Comparison of ENCODE assay signal across 8 cellular contexts in the genomic region with DNA sequence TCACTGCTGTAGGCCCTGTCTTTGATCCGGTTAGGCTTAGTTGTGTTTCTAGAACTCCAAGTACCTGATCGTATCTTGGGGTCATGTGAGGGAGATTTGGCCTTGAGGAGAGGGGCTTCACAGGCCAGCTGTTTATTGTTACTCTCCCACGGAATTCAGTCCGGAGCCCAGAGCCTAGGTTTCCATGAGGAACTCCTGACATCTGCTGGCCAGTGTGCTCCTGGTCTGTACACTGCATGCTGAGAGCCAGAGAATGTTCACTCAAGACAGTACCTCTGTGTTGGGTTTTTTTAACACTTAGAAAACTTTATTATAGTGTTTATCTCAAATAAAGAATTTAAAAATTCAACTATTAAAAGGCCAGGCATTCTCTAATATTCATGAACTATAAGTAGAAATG.
DNase-seq lines count a peak whose midpoint lies in the region; ATAC-seq, FAIRE-seq and TF ChIP-seq lines count a peak whose summit lies in the region.

No MANE protein-coding gene starts in this region.

- CTCF ChIA-PET in CD4-positive, alpha-beta memory T cell (lab: Charles Lee; ENCODE audit: partially characterized antibody): no interaction called here

- H3K27ac Mint-ChIP-seq in CD4-positive, alpha-beta memory T cell: no peak overlapping the region

- no peak for TF ChIP-seq POLR2A in H54 (IDR thresholded peaks at IDR 0.05; ENCODE audit: low read depth, low read length)

- H3K36me3 Mint-ChIP-seq in CD4-positive, alpha-beta memory T cell: no peaks in the 10 kb centered on the region

- no peaks in the 10 kb centered on the region for H3K27me3 Mint-ChIP-seq in CD4-positive, alpha-beta memory T cell

- H3K36me3 ChIP-seq in colonic mucosa: no peaks in the 10 kb centered on the region
- H3K36me3 ChIP-seq in mucosa of descending colon (ENCODE audit: low read depth): no peaks in the 10 kb centered on the region
- H3K36me3 ChIP-seq in CD4-positive, alpha-beta memory T cell (ENCODE audit: insufficient read depth, low read length): no peaks in the 10 kb centered on the region

- H3K9me3 ChIP-seq in colonic mucosa: no peaks in the 10 kb centered on the region
- H3K9me3 ChIP-seq in mucosa of descending colon: no peaks in the 10 kb centered on the region
- no peaks in the 10 kb centered on the region for H3K9me3 ChIP-seq in CD4-positive, alpha-beta memory T cell (ENCODE audit: control insufficient read depth in 1 of 2, low read length in 2 of 2)

- no peak for FAIRE-seq in H54 (lab: Jason Lieb, UNC)

- H3K9me3 Mint-ChIP-seq in CD4-positive, alpha-beta memory T cell: peaks cover 0 to 5% (median under 1%) of the 10 kb centered on the region in 8 donors

- H3K4me3 Mint-ChIP-seq in CD4-positive, alpha-beta memory T cell: no peak overlapping the region

- intact Hi-C loops in colonic mucosa (cut with DNase I): no loop called here
- intact Hi-C loops in mucosa of descending colon (cut with DNase I, micrococcal nuclease): no loop called here
- intact Hi-C loops in CD4-positive, alpha-beta memory T cell (cut with micrococcal nuclease): no loop called here

- TF ChIP-seq CTCF in colonic mucosa (IDR thresholded peaks at IDR 0.05) (peak; percentile 21), mucosa of descending colon (IDR thresholded peaks at IDR 0.05) (peak; percentile 21), GM10266 (IDR thresholded peaks at IDR 0.05; ENCODE audit: control insufficient read depth, insufficient read depth, low read depth, missing control alignments) (no peak)

- DNase-seq in AG20443 (ENCODE audit: low spot score) (peak; percentile 36), NCI-H2171 treated with DMSO at 0.1 percent for 48 hours (lab: John Stamatoyannopoulos, UW) (peak; percentile 9), colonic mucosa (no peak), mucosa of descending colon (peak in 2 of 3 donors; percentile 46 to 57), GM10266 (ENCODE audit: extremely low spot score) (no peak), H54 (ENCODE audit: insufficient read length, low spot score) (no peak), iPS-NIHi11 (ENCODE audit: low spot score) (no peak)
- no peak for DNase-seq in CD4-positive, alpha-beta memory T cell

- peak; percentile 65 for ATAC-seq in mucosa of descending colon

- no peak overlapping the region for H3K4me3 ChIP-seq in colonic mucosa
- H3K4me3 ChIP-seq in mucosa of descending colon: no peak overlapping the region
- no peak overlapping the region for H3K4me3 ChIP-seq in CD4-positive, alpha-beta memory T cell (ENCODE audit: low read length in 2 of 2)

- H3K27me3 ChIP-seq in colonic mucosa: no peaks in the 10 kb centered on the region
- H3K27me3 ChIP-seq in CD4-positive, alpha-beta memory T cell (ENCODE audit: insufficient read depth, low read length): no peaks in the 10 kb centered on the region

- no peak overlapping the region for H3K9ac ChIP-seq in colonic mucosa (ENCODE audit: low read depth in 2 of 2, low read length in 2 of 2)

- no peaks in the 10 kb centered on the region for H3K4me1 ChIP-seq in colonic mucosa
- H3K4me1 ChIP-seq in mucosa of descending colon (ENCODE audit: low read depth): peaks cover 11% of the 10 kb centered on the region
- H3K4me1 ChIP-seq in CD4-positive, alpha-beta memory T cell (ENCODE audit: insufficient read depth, low read length): no peaks in the 10 kb centered on the region

- POLR2A ChIA-PET in CD4-positive, alpha-beta memory T cell (lab: Charles Lee; ENCODE audit: partially characterized antibody): no interaction called here

- no peaks in the 10 kb centered on the region for H3K4me1 Mint-ChIP-seq in CD4-positive, alpha-beta memory T cell

- H3K27ac ChIP-seq in colonic mucosa: no peak overlapping the region
- H3K27ac ChIP-seq in CD4-positive, alpha-beta memory T cell (ENCODE audit: low read depth, low read length): no peak overlapping the region

Comparison
In these comparisons a context has a peak if more than half of its experiments do, and no peak if none do; other contexts are left out.
1. DNase-seq: peak in AG20443 (single experiment), NCI-H2171 treated with DMSO at 0.1 percent for 48 hours (single experiment) and mucosa of descending colon (2 of 3); none in colonic mucosa (single experiment), CD4-positive, alpha-beta memory T cell (0 of 5), GM10266 (single experiment), H54 (single experiment) and iPS-NIHi11 (single experiment).